In genomic region chr12:53160673-53161072, GRCh38 we compare ENCODE assay signal across 2 cellular contexts.
TF ChIP-seq lines count a peak whose summit lies in the region.

No MANE protein-coding gene starts in this region.

TF ChIP-seq in SK-N-SH treated with all-trans-retinoic acid at 6 μM for 48 hours, 23 proteins besides CTCF, POLR2A, EP300 and RAD21 (continued from another document):
- no peak for TF ChIP-seq POU6F1 (CRISPR knock-in tag; IDR thresholded peaks at IDR 0.05; ENCODE audit: borderline replicate concordance, low read depth)
- no peak for TF ChIP-seq ESRRG (CRISPR knock-in tag; IDR thresholded peaks at IDR 0.05)
- TF ChIP-seq SNAI2 (CRISPR knock-in tag; IDR thresholded peaks at IDR 0.05) = no peak
- no peak for TF ChIP-seq GLIS3 (CRISPR knock-in tag; IDR thresholded peaks at IDR 0.05)
- TF ChIP-seq PPARA (CRISPR knock-in tag; IDR thresholded peaks at IDR 0.05; ENCODE audit: borderline replicate concordance) = no peak
- no peak for TF ChIP-seq BACH2 (CRISPR knock-in tag; IDR thresholded peaks at IDR 0.05; ENCODE audit: borderline replicate concordance)
- no peak for TF ChIP-seq TOX (CRISPR knock-in tag; IDR thresholded peaks at IDR 0.05; ENCODE audit: borderline replicate concordance)
- TF ChIP-seq ZNF565 (CRISPR knock-in tag; conservative IDR thresholded peaks at IDR 0.05; ENCODE audit: low read depth) = no peak
- no peak for TF ChIP-seq CSRNP3 (CRISPR knock-in tag; IDR thresholded peaks at IDR 0.05)
- TF ChIP-seq ISL1 (CRISPR knock-in tag; IDR thresholded peaks at IDR 0.05) = no peak
- TF ChIP-seq CSDC2 (CRISPR knock-in tag; IDR thresholded peaks at IDR 0.05) = no peak
- no peak for TF ChIP-seq ARNTL (CRISPR knock-in tag; IDR thresholded peaks at IDR 0.05; ENCODE audit: borderline replicate concordance, low read depth)
- no peak for TF ChIP-seq RARB (CRISPR knock-in tag; IDR thresholded peaks at IDR 0.05)
- no peak for TF ChIP-seq CREB5 (CRISPR knock-in tag; IDR thresholded peaks at IDR 0.05; ENCODE audit: low read depth)
- no peak for TF ChIP-seq ZFP3 (CRISPR knock-in tag; IDR thresholded peaks at IDR 0.05)
- TF ChIP-seq, protein P1, sequence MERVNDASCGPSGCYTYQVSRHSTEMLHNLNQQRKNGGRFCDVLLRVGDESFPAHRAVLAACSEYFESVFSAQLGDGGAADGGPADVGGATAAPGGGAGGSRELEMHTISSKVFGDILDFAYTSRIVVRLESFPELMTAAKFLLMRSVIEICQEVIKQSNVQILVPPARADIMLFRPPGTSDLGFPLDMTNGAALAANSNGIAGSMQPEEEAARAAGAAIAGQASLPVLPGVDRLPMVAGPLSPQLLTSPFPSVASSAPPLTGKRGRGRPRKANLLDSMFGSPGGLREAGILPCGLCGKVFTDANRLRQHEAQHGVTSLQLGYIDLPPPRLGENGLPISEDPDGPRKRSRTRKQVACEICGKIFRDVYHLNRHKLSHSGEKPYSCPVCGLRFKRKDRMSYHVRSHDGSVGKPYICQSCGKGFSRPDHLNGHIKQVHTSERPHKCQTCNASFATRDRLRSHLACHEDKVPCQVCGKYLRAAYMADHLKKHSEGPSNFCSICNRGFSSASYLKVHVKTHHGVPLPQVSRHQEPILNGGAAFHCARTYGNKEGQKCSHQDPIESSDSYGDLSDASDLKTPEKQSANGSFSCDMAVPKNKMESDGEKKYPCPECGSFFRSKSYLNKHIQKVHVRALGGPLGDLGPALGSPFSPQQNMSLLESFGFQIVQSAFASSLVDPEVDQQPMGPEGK (CRISPR knock-in tag; IDR thresholded peaks at IDR 0.05; ENCODE audit: borderline replicate concordance) = no peak
TF ChIP-seq in SK-N-SH treated with all-trans-retinoic acid at 6 μM for 48 hours: peak in this region for 0.

TF ChIP-seq in SK-N-SH, 30 proteins besides CTCF, POLR2A, EP300 and RAD21:
- TF ChIP-seq, protein P2, sequence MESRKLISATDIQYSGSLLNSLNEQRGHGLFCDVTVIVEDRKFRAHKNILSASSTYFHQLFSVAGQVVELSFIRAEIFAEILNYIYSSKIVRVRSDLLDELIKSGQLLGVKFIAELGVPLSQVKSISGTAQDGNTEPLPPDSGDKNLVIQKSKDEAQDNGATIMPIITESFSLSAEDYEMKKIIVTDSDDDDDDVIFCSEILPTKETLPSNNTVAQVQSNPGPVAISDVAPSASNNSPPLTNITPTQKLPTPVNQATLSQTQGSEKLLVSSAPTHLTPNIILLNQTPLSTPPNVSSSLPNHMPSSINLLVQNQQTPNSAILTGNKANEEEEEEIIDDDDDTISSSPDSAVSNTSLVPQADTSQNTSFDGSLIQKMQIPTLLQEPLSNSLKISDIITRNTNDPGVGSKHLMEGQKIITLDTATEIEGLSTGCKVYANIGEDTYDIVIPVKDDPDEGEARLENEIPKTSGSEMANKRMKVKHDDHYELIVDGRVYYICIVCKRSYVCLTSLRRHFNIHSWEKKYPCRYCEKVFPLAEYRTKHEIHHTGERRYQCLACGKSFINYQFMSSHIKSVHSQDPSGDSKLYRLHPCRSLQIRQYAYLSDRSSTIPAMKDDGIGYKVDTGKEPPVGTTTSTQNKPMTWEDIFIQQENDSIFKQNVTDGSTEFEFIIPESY (IDR thresholded peaks at IDR 0.05; ENCODE audit: borderline replicate concordance, low read depth) = no peak
- no peak for TF ChIP-seq ELF1 (IDR thresholded peaks at IDR 0.05)
- TF ChIP-seq TAF1 (IDR thresholded peaks at IDR 0.05; ENCODE audit: borderline replicate concordance, low read depth, low read length) = no peak
- TF ChIP-seq REST (IDR thresholded peaks at IDR 0.05; ENCODE audit: low read depth, low read length) = no peak
- TF ChIP-seq YY1 (IDR thresholded peaks at IDR 0.05; ENCODE audit: low read depth) = no peak
- no peak for TF ChIP-seq USF2 (IDR thresholded peaks at IDR 0.05; ENCODE audit: borderline replicate concordance, low read depth, low read length)
- no peak for TF ChIP-seq SIN3A (IDR thresholded peaks at IDR 0.05; ENCODE audit: borderline replicate concordance, low read depth, low read length)
- TF ChIP-seq EZH2phosphoT487 (IDR thresholded peaks at IDR 0.05; ENCODE audit: borderline replicate concordance, low read depth) = no peak
- no peak for TF ChIP-seq MXI1 (IDR thresholded peaks at IDR 0.05; ENCODE audit: low read depth, low read length)
- TF ChIP-seq CHD2 (IDR thresholded peaks at IDR 0.05; ENCODE audit: low read length, partially characterized antibody) = no peak
- TF ChIP-seq FOSL2 (IDR thresholded peaks at IDR 0.05; ENCODE audit: borderline replicate concordance, low read depth) = no peak
- no peak for TF ChIP-seq FOXJ3 (CRISPR knock-in tag; IDR thresholded peaks at IDR 0.05)
- no peak for TF ChIP-seq POLR2AphosphoS5 (IDR thresholded peaks at IDR 0.05; ENCODE audit: low read depth, low read length)
